8 cellular contexts compared by ENCODE assay signal in genomic region chr2:27211943-27212625, GRCh38. TPM values are rescaled to one million over a fixed set of nuclear protein-coding genes. Genes with fewer than 3 reads are reported as not detected.
DNase-seq lines count a peak whose midpoint lies in the region; ATAC-seq and TF ChIP-seq lines count a peak whose summit lies in the region.

TSS of gene ATRAID (plus strand) at chr2:27212041. CDS start at chr2:27212369, 328 bp downstream.
TSS of gene SLC5A6 (minus strand) at chr2:27212268. CDS start at chr2:27207650, 4,618 bp downstream.

- ATAC-seq in GM21737 (IDR thresholded peaks at IDR 0.05; ENCODE audit: unreplicated experiment), result peak; percentile 80

- no peaks in the 10 kb centered on the region for H3K9me2 ChIP-seq in PC-9 (ENCODE audit: insufficient read depth)

- H3K4me1 Mint-ChIP-seq in activated T-cell treated with anti-CD3 and anti-CD28 coated beads, Interleukin-2, amount 50 U/mL, for 24 hours (ENCODE audit: low read depth), result peaks cover 54% of the 10 kb centered on the region

- TF ChIP-seq POLR2A in erythroblast (IDR thresholded peaks at IDR 0.05; ENCODE audit: low read length), result peak; percentile 94

- H3F3A ChIP-seq in PC-9 (ENCODE audit: insufficient read depth, low read depth), result peaks cover 46% of the 10 kb centered on the region

- BruUV-seq in PC-9 (replicated peaks; lab: Mats Ljungman, UMichigan), result no TSS peak

- no peaks in the 10 kb centered on the region for H3K27me3 Mint-ChIP-seq in activated T-cell treated with anti-CD3 and anti-CD28 coated beads, Interleukin-2, amount 50 U/mL, for 24 hours

- H3K9ac ChIP-seq in mucosa of stomach (ENCODE audit: low read length), result peak within 1 kb of the TSS; percentile 99

- H3K27ac ChIP-seq in PC-9, result peak within 1 kb of the TSS; percentile 82

- H3K4me1 ChIP-seq in PC-9 (replicated peaks; ENCODE audit: insufficient read depth), result peaks cover 36% of the 10 kb centered on the region
- peaks cover 15% of the 10 kb centered on the region for H3K4me1 ChIP-seq in mucosa of stomach (ENCODE audit: control insufficient read depth, insufficient read depth, low read length)

- peak within 1 kb of the TSS; percentile 93 for H3K4me2 ChIP-seq in PC-9

- H3K9me3 ChIP-seq in PC-9 (ENCODE audit: insufficient read depth, low read depth), result no peaks in the 10 kb centered on the region
- no peaks in the 10 kb centered on the region for H3K9me3 ChIP-seq in mucosa of stomach (ENCODE audit: control insufficient read depth, low read length)

- H2AFZ ChIP-seq in PC-9, result peak within 1 kb of the TSS; percentile 92

- H3K79me2 ChIP-seq in PC-9 (ENCODE audit: low read depth), result peaks cover 24% of the 10 kb centered on the region

- peak within 1 kb of the TSS; percentile 100 for H3K4me3 Mint-ChIP-seq in activated T-cell treated with anti-CD3 and anti-CD28 coated beads, Interleukin-2, amount 50 U/mL, for 24 hours

- CTCF ChIA-PET in PC-9 (lab: Charles Lee), result no interaction called here

- peak; percentile 68 for DNase-seq in DMS53 treated with DMSO at 0.1 percent for 48 hours (lab: John Stamatoyannopoulos, UW; ENCODE audit: unreplicated experiment)
- peak; percentile 85 for DNase-seq in KG1 (lab: John Stamatoyannopoulos, UW)
- DNase-seq in PC-9, result peak; percentile 77 to 89
- peak; percentile 94 for DNase-seq in activated T-cell treated with anti-CD3 and anti-CD28 coated beads, Interleukin-2, amount 50 U/mL, for 24 hours
- DNase-seq in erythroblast (lab: John Stamatoyannopoulos, UW), result peak; percentile 91 to 94
- peak; percentile 89 for DNase-seq in stimulated activated CD8-positive, alpha-beta memory T cell treated with anti-CD3 and anti-CD28 coated beads, Interleukin-4, amount 100 ng/mL, for 48 hours

- intact Hi-C loops in PC-9 (cut with micrococcal nuclease; ENCODE audit: unreplicated experiment), result loop anchor here (1.0 to 10.0 kb wide), 5 partner anchors 21 to 250 kb away; partner anchors contain the start of genes MPV17, PREB, PRR30 and TRIM54

- H3K36me3 ChIP-seq in PC-9 (ENCODE audit: low read depth), result peaks cover 15% of the 10 kb centered on the region; the same call in 1 of the 2 replicates
- no peaks in the 10 kb centered on the region for H3K36me3 ChIP-seq in mucosa of stomach (ENCODE audit: control insufficient read depth, insufficient read depth, low read length)

- H3K27me3 ChIP-seq in PC-9 (ENCODE audit: insufficient read depth, low read depth), result no peaks in the 10 kb centered on the region
- H3K27me3 ChIP-seq in mucosa of stomach (ENCODE audit: control insufficient read depth, insufficient read depth, low read length), result no peaks in the 10 kb centered on the region

- no peaks in the 10 kb centered on the region for H4K20me1 ChIP-seq in PC-9 (ENCODE audit: insufficient read depth)

- TF ChIP-seq CTCF in PC-9 (conservative IDR thresholded peaks at IDR 0.05), result no peak

- H3K27ac Mint-ChIP-seq in activated T-cell treated with anti-CD3 and anti-CD28 coated beads, Interleukin-2, amount 50 U/mL, for 24 hours, result peak within 1 kb of the TSS; percentile 99

- peaks cover 85% of the 10 kb centered on the region for H3K36me3 Mint-ChIP-seq in activated T-cell treated with anti-CD3 and anti-CD28 coated beads, Interleukin-2, amount 50 U/mL, for 24 hours (ENCODE audit: low read depth)

- no peaks in the 10 kb centered on the region for H3K9me3 Mint-ChIP-seq in activated T-cell treated with anti-CD3 and anti-CD28 coated beads, Interleukin-2, amount 50 U/mL, for 24 hours

- POLR2A ChIA-PET in PC-9 (lab: Charles Lee; ENCODE audit: unreplicated experiment), result interaction anchor here (0.6 to 0.7 kb wide), 4 partner anchors 57 to 147 kb away, joined by 3 to 6 read pairs (median 4); no protein-coding TSS in a partner anchor

- H3K4me3 ChIP-seq in PC-9 (peak within 1 kb of the TSS; percentile 82), mucosa of stomach (ENCODE audit: low read length) (peak within 1 kb of the TSS; percentile 85)

RNA-seq across cellular contexts. Expression of gene ATRAID, which starts in this region (rescaled TPM):
- total RNA-seq in PC-9 (2021), result 92.8 and 126 TPM in 2 replicates

RNA-seq across cellular contexts. Expression of gene SLC5A6, which starts in this region (rescaled TPM):
- total RNA-seq in PC-9 (2021), result 49.0 and 70.0 TPM in 2 replicates

Comparison
In these comparisons a context has a peak if more than half of its experiments do, and no peak if none do; other contexts are left out.
1. Peak in every context shown above with its lines: DNase-seq, ATAC-seq, H3K4me3 ChIP-seq and H3K27ac ChIP-seq.